ENCODE assay signal across 8 cellular contexts in genomic region chr3:101573449-101574387, GRCh38. TPM values are rescaled to one million over a fixed set of nuclear protein-coding genes. Genes with fewer than 3 reads are reported as not detected.
DNase-seq lines count a peak whose midpoint lies in the region; ATAC-seq, FAIRE-seq and TF ChIP-seq lines count a peak whose summit lies in the region.

TSS of gene PCNP (plus strand) at chr3:101574180. CDS start at chr3:101574216, 36 bp downstream.

- peak; percentile 60 to 84 for TF ChIP-seq POLR2A in tibial nerve (IDR thresholded peaks at IDR 0.05)

- peak; percentile 89 for ATAC-seq in HG02642 (IDR thresholded peaks at IDR 0.05; ENCODE audit: poor library complexity, unreplicated experiment)
- peak; percentile 98 for ATAC-seq in Right ventricle myocardium inferior
- peak; percentile 92 to 98 (median 94) for ATAC-seq in pancreas

- TF ChIP-seq CTCF in GM12864 (IDR thresholded peaks at IDR 0.05; ENCODE audit: low read depth, low read length, missing control alignments) (peak; percentile 82), SU-DHL-6 (IDR thresholded peaks at IDR 0.05; ENCODE audit: insufficient read depth, low read length, poor library complexity, severe bottlenecking) (peak; percentile 89), pancreas (IDR thresholded peaks at IDR 0.05) (peak; percentile 61 to 87 (median 80)), tibial nerve (IDR thresholded peaks at IDR 0.05) (peak; percentile 80 to 93 (median 86))

- peak within 1 kb of the TSS; percentile 82 for H2AFZ ChIP-seq in SU-DHL-6 (ENCODE audit: low read depth, low read length, severe bottlenecking)

- H3K4me3 ChIP-seq in GM12864 (ENCODE audit: low read depth, low read length): peak within 1 kb of the TSS; percentile 65
- peak within 1 kb of the TSS; percentile 80 for H3K4me3 ChIP-seq in SU-DHL-6 (ENCODE audit: insufficient read depth, low read length, poor library complexity, severe bottlenecking)
- H3K4me3 ChIP-seq in pancreas: peak within 1 kb of the TSS; percentile 74 to 90 (median 88)
- H3K4me3 ChIP-seq in tibial nerve: peak within 1 kb of the TSS; percentile 86 to 99 (median 94)

- H3K27ac ChIP-seq in SU-DHL-6 (ENCODE audit: low read depth, low read length) (peak within 1 kb of the TSS; percentile 67), pancreas (peak within 1 kb of the TSS; percentile 94 to 99 (median 97)), tibial nerve (peak within 1 kb of the TSS; percentile 96 to 99 (median 99))

- peaks cover 4 to 18% (median 16%) of the 10 kb centered on the region in 3 donors for H3K4me1 ChIP-seq in pancreas
- peaks cover 0 to 47% (median 26%) of the 10 kb centered on the region in 4 donors for H3K4me1 ChIP-seq in tibial nerve

- H3K79me2 ChIP-seq in SU-DHL-6 (ENCODE audit: insufficient read depth, low read length): peaks cover 42% of the 10 kb centered on the region

- DNase-seq in GM12864 (ENCODE audit: low read depth): peak; percentile 97
- peak; percentile 98 for DNase-seq in NCI-H1105 treated with DMSO at 0.1 percent for 48 hours (lab: John Stamatoyannopoulos, UW)
- DNase-seq in activated naive CD8-positive, alpha-beta T cell treated with anti-CD3 and anti-CD28 coated beads, Interleukin-2, amount 50 U/mL, for 16 hours (ENCODE audit: low read depth, low spot score): peak; percentile 98
- peak; percentile 99 for DNase-seq in Right ventricle myocardium inferior (ENCODE audit: missing footprints)
- DNase-seq in pancreas: peak; percentile 96 to 99 (median 98)
- DNase-seq in tibial nerve (ENCODE audit: low spot score in 2 of 2): peak; percentile 97 to 99

- no peaks in the 10 kb centered on the region for H3K9me3 ChIP-seq in SU-DHL-6 (ENCODE audit: insufficient read depth, low read length)
- no peaks in the 10 kb centered on the region for H3K9me3 ChIP-seq in pancreas
- H3K9me3 ChIP-seq in tibial nerve: no peaks in the 10 kb centered on the region

- peak within 1 kb of the TSS; percentile 84 for H3K9ac ChIP-seq in SU-DHL-6 (ENCODE audit: low read length)

- FAIRE-seq in pancreas (lab: Jason Lieb, UNC): peak; percentile 95

- H3F3A ChIP-seq in SU-DHL-6 (ENCODE audit: insufficient read depth): peaks cover 5% of the 10 kb centered on the region; the same call in 1 of the 2 replicates

- 1 to 2% methylated on average over 47 of the region's 47 CpGs for WGBS in pancreas, 2 donors
- WGBS in tibial nerve, 2 donors: 2 to 3% methylated on average over 39 to 47 of the region's 47 CpGs

- 0 out of 2 replicates have a peak, but pooled peaks cover 7% of the 10 kb centered on the region for H4K20me1 ChIP-seq in SU-DHL-6 (ENCODE audit: low read depth, low read length)

- TF ChIP-seq EP300 in tibial nerve (IDR thresholded peaks at IDR 0.05): peak; percentile 80 to 97

- intact Hi-C loops in Right ventricle myocardium inferior (cut with DNase I) (loop anchor here (2.0 to 5.0 kb wide), 3 partner anchors 61 to 103 kb away; partner anchors contain the start of genes SENP7 and ZBTB11), pancreas (cut with DNase I) (no loop called here)

- peak within 1 kb of the TSS; percentile 97 for H3K4me2 ChIP-seq in SU-DHL-6 (ENCODE audit: low read depth, low read length, poor library complexity, severe bottlenecking)

- H3K27me3 ChIP-seq in SU-DHL-6 (ENCODE audit: low read length) (no peaks in the 10 kb centered on the region), pancreas (no peaks in the 10 kb centered on the region), tibial nerve (no peaks in the 10 kb centered on the region)

- peaks cover 2% of the 10 kb centered on the region; the same call in 1 of the 2 replicates for H3K36me3 ChIP-seq in SU-DHL-6 (ENCODE audit: low read length)
- H3K36me3 ChIP-seq in pancreas: no peaks in the 10 kb centered on the region
- peaks cover 0 to 15% (median 0%) of the 10 kb centered on the region in 3 donors for H3K36me3 ChIP-seq in tibial nerve

- H3K9me2 ChIP-seq in SU-DHL-6 (replicated peaks; ENCODE audit: insufficient read depth, low read length): no peaks in the 10 kb centered on the region

RNA-seq across cellular contexts. Expression of gene PCNP, which starts in this region (rescaled TPM):
- total RNA-seq in Right ventricle myocardium inferior (125 TPM), pancreas (10 to 100 TPM; 50.7 to 71.2 (median 65.5) TPM), tibial nerve (100 to 1,000 TPM; 104 to 126 (median 117) TPM)
- 10 to 100 TPM; 35.5 to 66.1 TPM for polyA plus RNA-seq in pancreas

Comparison
In these comparisons a context has a peak if more than half of its experiments do, and no peak if none do; other contexts are left out.
1. Peak in every context shown above with its lines: DNase-seq, ATAC-seq, H3K4me3 ChIP-seq and H3K27ac ChIP-seq.